In genomic region chr14:32824195-32824594, GRCh38 we compare ENCODE assay signal across 24 cellular contexts.
"Had no signal": no experiment of that assay in that cellular context is flagged by ENCODE, and none has a peak within 500 bp of the region (broad histone marks: within the 10 kb centered on the region; RNA-seq: fewer than 3 reads in every experiment).

No MANE protein-coding gene starts in this region.

- H3K27ac Mint-ChIP-seq: activated CD8-positive, alpha-beta T cell treated with anti-CD3 and anti-CD28 coated beads for 36 hours; activated naive CD4-positive, alpha-beta T cell treated with anti-CD3 and anti-CD28 coated beads, Interleukin-2, amount 50 U/mL, for 24 hours; activated T-cell treated with anti-CD3 and anti-CD28 coated beads, Interleukin-2, amount 50 U/mL, for 24 hours; activated T-helper 1 cell treated with anti-CD3 and anti-CD28 coated beads, Interleukin-12 subunit alpha, Interleukin-12 subunit beta, Interleukin-2, Interleukin-4 antibody, amounts not matched to agents 30 ng/mL and 10 ng/mL and 1 ng/mL, durations not matched to agents 14 hours and 24 hours and 36 hours had no signal

- DNase-seq: activated CD4-positive, CD25-positive, alpha-beta regulatory T cell; activated CD8-positive, alpha-beta memory T cell treated with anti-CD3 and anti-CD28 coated beads, Interleukin-2, amount 50 U/mL, for 48 hours; activated CD8-positive, alpha-beta T cell treated with anti-CD3 and anti-CD28 coated beads for 36 hours; activated effector memory CD4-positive, alpha-beta T cell treated with Interleukin-2 at 50 U/mL for 16 hours; activated naive CD4-positive, alpha-beta T cell; activated T-cell treated with anti-CD3 and anti-CD28 coated beads, Interleukin-2, amount 50 U/mL, for 24 hours; body of pancreas; MM.1S; NCI-H1105; NCI-H1436; NCI-H187; NCI-H2081 treated with DMSO at 0.1 percent for 48 hours; NCI-H446; NCI-H524; Peyer's patch; Right ventricle myocardium superior; SJCRH30; SK-N-SH; T-helper 1 cell had no signal

- H3K27me3 ChIP-seq: ascending aorta, body of pancreas, Peyer's patch, SJCRH30 had no signal

- H3K9me3 Mint-ChIP-seq: activated CD8-positive, alpha-beta T cell treated with anti-CD3 and anti-CD28 coated beads for 36 hours had no signal

- H3K4me3 Mint-ChIP-seq: activated CD8-positive, alpha-beta T cell treated with anti-CD3 and anti-CD28 coated beads for 36 hours; activated naive CD4-positive, alpha-beta T cell treated with anti-CD3 and anti-CD28 coated beads, Interleukin-2, amount 50 U/mL, for 24 hours; activated T-cell treated with anti-CD3 and anti-CD28 coated beads, Interleukin-2, amount 50 U/mL, for 24 hours; activated T-helper 1 cell treated with anti-CD3 and anti-CD28 coated beads, Interleukin-12 subunit alpha, Interleukin-12 subunit beta, Interleukin-2, Interleukin-4 antibody, amounts not matched to agents 30 ng/mL and 10 ng/mL and 1 ng/mL, durations not matched to agents 14 hours and 24 hours and 36 hours had no signal

- H3K27me3 Mint-ChIP-seq: activated CD8-positive, alpha-beta T cell treated with anti-CD3 and anti-CD28 coated beads for 36 hours; activated naive CD4-positive, alpha-beta T cell treated with anti-CD3 and anti-CD28 coated beads, Interleukin-2, amount 50 U/mL, for 24 hours; activated T-cell treated with anti-CD3 and anti-CD28 coated beads, Interleukin-2, amount 50 U/mL, for 24 hours had no signal

- ATAC-seq: activated CD8-positive, alpha-beta T cell treated with anti-CD3 and anti-CD28 coated beads for 36 hours; body of pancreas had no signal

- H3K27ac ChIP-seq: ascending aorta, body of pancreas, Peyer's patch, RWPE1, SJCRH30, VCaP had no signal

- H3K4me1 Mint-ChIP-seq: activated naive CD4-positive, alpha-beta T cell treated with anti-CD3 and anti-CD28 coated beads, Interleukin-2, amount 50 U/mL, for 24 hours had no signal

- H3K4me3 ChIP-seq: ascending aorta, body of pancreas, Peyer's patch, SJCRH30 had no signal
